ENCODE assay signal across 10 cellular contexts in the genomic region with DNA sequence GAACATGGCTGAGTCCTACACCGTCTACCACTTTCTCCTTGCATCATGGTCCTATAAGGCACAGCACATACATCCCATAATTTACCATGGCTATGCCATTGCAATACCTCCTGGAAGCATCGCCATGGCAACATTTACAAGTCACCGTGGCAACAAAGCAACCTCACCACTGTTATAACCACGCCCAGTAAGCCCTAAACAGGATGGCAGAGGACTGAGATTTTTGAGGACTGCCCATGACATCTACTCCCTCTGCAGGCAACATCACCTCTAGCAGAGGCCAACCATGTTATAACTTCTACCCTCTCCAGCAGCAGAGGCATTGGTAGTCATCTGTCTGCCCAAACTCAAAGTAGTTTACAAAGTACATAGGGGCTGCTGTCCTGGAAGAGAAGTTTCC. TPM values are rescaled to one million over a fixed set of nuclear protein-coding genes. Genes with fewer than 3 reads are reported as not detected.
A peak's percentile ranks its signal among the peaks of the same experiment; 100 is the strongest.
DNase-seq lines count a peak whose midpoint lies in the region; ATAC-seq and TF ChIP-seq lines count a peak whose summit lies in the region.
"Had no signal": no experiment of that assay in that cellular context is flagged by ENCODE, and none has a peak within 500 bp of the region (broad histone marks: within the 10 kb centered on the region; RNA-seq: fewer than 3 reads in every experiment).

No MANE protein-coding gene starts in this region.

- peaks cover 77% of the 10 kb centered on the region for H3K36me3 Mint-ChIP-seq in activated CD4-positive, alpha-beta T cell treated with anti-CD3 and anti-CD28 coated beads, Interleukin-2, amount 10 ng/mL, durations not matched to agents 7 days and 5 days (ENCODE audit: low read depth)
- H3K36me3 Mint-ChIP-seq in activated CD8-positive, alpha-beta T cell treated with anti-CD3 and anti-CD28 coated beads for 36 hours (ENCODE audit: low read depth), result peaks cover 56% of the 10 kb centered on the region
- peaks cover 4 to 61% (median 7%) of the 10 kb centered on the region in 3 donors for H3K36me3 Mint-ChIP-seq in naive thymus-derived CD8-positive, alpha-beta T cell

- no peak overlapping the region for H3K4me3 Mint-ChIP-seq in activated CD4-positive, alpha-beta T cell treated with anti-CD3 and anti-CD28 coated beads, Interleukin-2, amount 10 ng/mL, durations not matched to agents 7 days and 5 days
- H3K4me3 Mint-ChIP-seq in activated CD8-positive, alpha-beta T cell treated with anti-CD3 and anti-CD28 coated beads for 36 hours, result no peak overlapping the region
- H3K4me3 Mint-ChIP-seq in naive thymus-derived CD8-positive, alpha-beta T cell, result no peak overlapping the region

- no peak for TF ChIP-seq CTCF in activated CD8-positive, alpha-beta T cell treated with anti-CD3 and anti-CD28 coated beads for 36 hours (IDR thresholded peaks at IDR 0.05)

- H3K27me3 Mint-ChIP-seq in activated CD4-positive, alpha-beta T cell treated with anti-CD3 and anti-CD28 coated beads, Interleukin-2, amount 10 ng/mL, durations not matched to agents 7 days and 5 days, result no peaks in the 10 kb centered on the region
- no peaks in the 10 kb centered on the region for H3K27me3 Mint-ChIP-seq in activated CD8-positive, alpha-beta T cell treated with anti-CD3 and anti-CD28 coated beads for 36 hours
- no peaks in the 10 kb centered on the region for H3K27me3 Mint-ChIP-seq in naive thymus-derived CD8-positive, alpha-beta T cell

- H3K27ac Mint-ChIP-seq in activated CD4-positive, alpha-beta T cell treated with anti-CD3 and anti-CD28 coated beads, Interleukin-2, amount 10 ng/mL, durations not matched to agents 7 days and 5 days, result peak overlapping the region; percentile 76
- no peak overlapping the region for H3K27ac Mint-ChIP-seq in activated CD8-positive, alpha-beta T cell treated with anti-CD3 and anti-CD28 coated beads for 36 hours
- H3K27ac Mint-ChIP-seq in naive thymus-derived CD8-positive, alpha-beta T cell, result peak overlapping the region in 7 of 10 donors; percentile 38 to 86 (median 56)

- ATAC-seq in activated CD8-positive, alpha-beta T cell treated with anti-CD3 and anti-CD28 coated beads for 36 hours, result peak; percentile 50
- ATAC-seq in naive thymus-derived CD8-positive, alpha-beta T cell, result peak; percentile 59 to 68
- no peak for ATAC-seq in GM19023 (IDR thresholded peaks at IDR 0.05; ENCODE audit: unreplicated experiment)
- no peak for ATAC-seq in left ventricle myocardium superior

- H3K9me3 Mint-ChIP-seq in activated CD4-positive, alpha-beta T cell treated with anti-CD3 and anti-CD28 coated beads, Interleukin-2, amount 10 ng/mL, durations not matched to agents 7 days and 5 days, result no peaks in the 10 kb centered on the region
- no peaks in the 10 kb centered on the region for H3K9me3 Mint-ChIP-seq in activated CD8-positive, alpha-beta T cell treated with anti-CD3 and anti-CD28 coated beads for 36 hours
- no peaks in the 10 kb centered on the region for H3K9me3 Mint-ChIP-seq in naive thymus-derived CD8-positive, alpha-beta T cell

- peak; percentile 54 for DNase-seq in activated CD4-positive, alpha-beta T cell treated with anti-CD3 and anti-CD28 coated beads, Interleukin-2, amount 10 ng/mL, durations not matched to agents 7 days and 5 days
- no peak for DNase-seq in activated CD4-positive, alpha-beta T cell treated with anti-CD3 and anti-CD28 coated beads for 4 hours
- peak; percentile 42 for DNase-seq in LHCN-M2 (ENCODE audit: low read depth)
- DNase-seq in activated CD8-positive, alpha-beta T cell treated with anti-CD3 and anti-CD28 coated beads for 36 hours, result peak; percentile 12
- peak in 3 of 10 donors; percentile 17 to 32 (median 24) for DNase-seq in naive thymus-derived CD8-positive, alpha-beta T cell
- DNase-seq in AG08396 (ENCODE audit: low spot score), result no peak
- no peak for DNase-seq in left ventricle myocardium superior
- DNase-seq: activated naive CD4-positive, alpha-beta T cell; stimulated activated CD4-positive, alpha-beta T cell treated with anti-CD3 and anti-CD28 coated beads, Interleukin-4, amount 100 ng/mL, for 24 hours had no signal

- intact Hi-C loops in activated CD8-positive, alpha-beta T cell treated with anti-CD3 and anti-CD28 coated beads for 36 hours (cut with micrococcal nuclease), result no loop called here
- intact Hi-C loops in left ventricle myocardium superior (cut with micrococcal nuclease), result loop anchor here (10.0 kb wide), 1 partner anchor 53 kb away; no protein-coding TSS in a partner anchor

- peaks cover 76% of the 10 kb centered on the region for H3K4me1 Mint-ChIP-seq in activated CD4-positive, alpha-beta T cell treated with anti-CD3 and anti-CD28 coated beads, Interleukin-2, amount 10 ng/mL, durations not matched to agents 7 days and 5 days
- peaks cover 64% of the 10 kb centered on the region for H3K4me1 Mint-ChIP-seq in activated CD8-positive, alpha-beta T cell treated with anti-CD3 and anti-CD28 coated beads for 36 hours (ENCODE audit: low read depth)
- peaks cover 18 to 65% (median 48%) of the 10 kb centered on the region in 4 donors for H3K4me1 Mint-ChIP-seq in naive thymus-derived CD8-positive, alpha-beta T cell

- POLR2A ChIA-PET in activated CD4-positive, alpha-beta T cell treated with anti-CD3 and anti-CD28 coated beads, Interleukin-2, amount 10 ng/mL, durations not matched to agents 7 days and 5 days (lab: Charles Lee), result no interaction called here
- POLR2A ChIA-PET in activated CD8-positive, alpha-beta T cell treated with anti-CD3 and anti-CD28 coated beads for 36 hours (lab: Charles Lee), result no interaction called here
- POLR2A ChIA-PET in naive thymus-derived CD8-positive, alpha-beta T cell (lab: Charles Lee), result no interaction called here

- CTCF ChIA-PET in activated CD4-positive, alpha-beta T cell treated with anti-CD3 and anti-CD28 coated beads, Interleukin-2, amount 10 ng/mL, durations not matched to agents 7 days and 5 days (lab: Charles Lee), result no interaction called here
- CTCF ChIA-PET in activated CD8-positive, alpha-beta T cell treated with anti-CD3 and anti-CD28 coated beads for 36 hours (lab: Charles Lee), result no interaction called here

RNA-seq across cellular contexts. Expression of gene BCOR, which starts 29.7 kb away (rescaled TPM):
- total RNA-seq in activated CD4-positive, alpha-beta T cell treated with anti-CD3 and anti-CD28 coated beads, Interleukin-2, amount 10 ng/mL, durations not matched to agents 7 days and 5 days, result 10 to 100 TPM; 53.1 to 54.9 TPM
- 17.7 and 18.8 TPM in 2 replicates for total RNA-seq in LHCN-M2 (2014; rRNA removed)
- 13.1 TPM for polyA plus RNA-seq in LHCN-M2 (2012)
- 10 to 100 TPM; 38.3 to 39.6 TPM for total RNA-seq in activated CD8-positive, alpha-beta T cell treated with anti-CD3 and anti-CD28 coated beads for 36 hours
- total RNA-seq in naive thymus-derived CD8-positive, alpha-beta T cell, result 10 to 100 TPM; 31.6 to 35.9 TPM
- 1 to 10 TPM; 2.5 to 7.7 (median 6.6) TPM for polyA plus RNA-seq in naive thymus-derived CD8-positive, alpha-beta T cell
- 16.4 TPM for total RNA-seq in left ventricle myocardium superior

Comparison
In these comparisons a context has a peak if more than half of its experiments do, and no peak if none do; other contexts are left out.
1. DNase-seq: peak in activated CD4-positive, alpha-beta T cell treated with anti-CD3 and anti-CD28 coated beads, Interleukin-2, amount 10 ng/mL, durations not matched to agents 7 days and 5 days (single experiment), LHCN-M2 (single experiment) and activated CD8-positive, alpha-beta T cell treated with anti-CD3 and anti-CD28 coated beads for 36 hours (single experiment); none in activated CD4-positive, alpha-beta T cell treated with anti-CD3 and anti-CD28 coated beads for 4 hours (0 of 2), AG08396 (single experiment) and left ventricle myocardium superior (single experiment).
2. ATAC-seq: peak in activated CD8-positive, alpha-beta T cell treated with anti-CD3 and anti-CD28 coated beads for 36 hours (single experiment) and naive thymus-derived CD8-positive, alpha-beta T cell (2 of 2); none in GM19023 (single experiment) and left ventricle myocardium superior (single experiment).